24 cellular contexts compared by ENCODE assay signal in the genomic region with DNA sequence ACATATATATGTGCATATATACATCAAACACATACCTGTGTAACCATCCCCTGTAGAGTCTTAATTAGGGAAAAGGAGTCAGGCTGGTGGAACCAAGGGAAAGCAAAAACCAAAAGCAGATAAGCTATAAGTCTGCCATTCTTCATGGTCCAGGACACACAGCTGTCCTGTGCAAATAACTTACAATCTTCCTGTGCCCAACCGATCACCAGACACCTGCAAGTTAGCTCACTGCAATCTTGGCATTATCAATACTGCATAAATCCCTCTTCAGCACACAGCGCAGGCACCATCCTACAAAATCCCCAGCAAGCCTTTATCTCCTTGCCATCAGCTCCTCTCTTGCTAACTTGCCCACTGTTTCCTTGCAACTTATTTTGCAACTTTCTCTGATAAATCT.
"Had no signal": no experiment of that assay in that cellular context is flagged by ENCODE, and none has a peak within 500 bp of the region (broad histone marks: within the 10 kb centered on the region; RNA-seq: fewer than 3 reads in every experiment).

No MANE protein-coding gene starts in this region.

- H3K4me3 Mint-ChIP-seq: activated CD4-positive, alpha-beta T cell treated with anti-CD3 and anti-CD28 coated beads for 36 hours; activated naive CD4-positive, alpha-beta T cell treated with anti-CD3 and anti-CD28 coated beads for 36 hours; activated naive CD8-positive, alpha-beta T cell treated with anti-CD3 and anti-CD28 coated beads for 36 hours; activated T-helper 1 cell treated with anti-CD3 and anti-CD28 coated beads, Interleukin-12 subunit alpha, Interleukin-12 subunit beta, Interleukin-2, Interleukin-4 antibody, amounts not matched to agents 30 ng/mL and 10 ng/mL and 1 ng/mL, durations not matched to agents 14 hours and 24 hours and 36 hours; naive thymus-derived CD4-positive, alpha-beta T cell had no signal

- ATAC-seq: activated CD4-positive, alpha-beta T cell treated with anti-CD3 and anti-CD28 coated beads for 36 hours; body of pancreas; naive thymus-derived CD4-positive, alpha-beta T cell; right lobe of liver; stimulated activated naive CD8-positive, alpha-beta T cell treated with anti-CD3 and anti-CD28 coated beads, Interleukin-15, Interleukin-2, amounts not matched to agents 100 U/mL and 50 U/mL, for 24 hours had no signal

- H3K27me3 Mint-ChIP-seq: activated naive CD8-positive, alpha-beta T cell treated with anti-CD3 and anti-CD28 coated beads for 36 hours had no signal

- H3K4me3 ChIP-seq: adrenal gland, body of pancreas, ovary, right lobe of liver, testis, transverse colon had no signal

- H3K27ac ChIP-seq: adrenal gland, body of pancreas, ovary, right lobe of liver, testis, transverse colon had no signal

- DNase-seq: activated CD4-positive, alpha-beta T cell treated with anti-CD3 and anti-CD28 coated beads for 36 hours; activated CD4-positive, alpha-beta T cell treated with anti-CD3 and anti-CD28 coated beads, Interleukin-2, amount 50 U/mL, for 48 hours; activated CD4-positive, CD25-positive, alpha-beta regulatory T cell; activated CD8-positive, alpha-beta memory T cell treated with anti-CD3 and anti-CD28 coated beads, Interleukin-2, amount 50 U/mL, for 4 hours; activated effector memory CD4-positive, alpha-beta T cell treated with anti-CD3 and anti-CD28 coated beads, Interleukin-2, amount 50 U/mL, for 16 hours; activated naive CD4-positive, alpha-beta T cell treated with anti-CD3 and anti-CD28 coated beads for 36 hours; activated naive CD8-positive, alpha-beta T cell treated with anti-CD3 and anti-CD28 coated beads for 36 hours; activated T-cell treated with anti-CD3 and anti-CD28 coated beads, Interleukin-2, amount 50 U/mL, for 1 hour; adrenal gland; aorta; body of pancreas; dermis blood vessel endothelial cell; effector CD4-positive, alpha-beta T cell; glutamatergic neuron; midbrain; naive thymus-derived CD4-positive, alpha-beta T cell; ovary; right lobe of liver; stimulated activated CD4-positive, alpha-beta T cell treated with anti-CD3 and anti-CD28 coated beads, Interleukin-2, amount 100 ng/mL, for 48 hours; stimulated activated naive CD8-positive, alpha-beta T cell treated with anti-CD3 and anti-CD28 coated beads, Interleukin-15, Interleukin-2, amounts not matched to agents 100 U/mL and 50 U/mL, for 24 hours; testis; transverse colon had no signal

- H3K27me3 ChIP-seq: adrenal gland, body of pancreas, ovary, right lobe of liver, testis, transverse colon had no signal

- H3K4me1 Mint-ChIP-seq: activated CD4-positive, alpha-beta T cell treated with anti-CD3 and anti-CD28 coated beads for 36 hours; activated naive CD8-positive, alpha-beta T cell treated with anti-CD3 and anti-CD28 coated beads for 36 hours; naive thymus-derived CD4-positive, alpha-beta T cell had no signal

- H3K4me1 ChIP-seq: adrenal gland, body of pancreas, right lobe of liver, testis, transverse colon had no signal

- H3K9me3 ChIP-seq: adrenal gland, body of pancreas, ovary, testis, transverse colon had no signal

- H3K36me3 ChIP-seq: adrenal gland, ovary, right lobe of liver, transverse colon had no signal

- H3K27ac Mint-ChIP-seq: activated CD4-positive, alpha-beta T cell treated with anti-CD3 and anti-CD28 coated beads for 36 hours; activated naive CD4-positive, alpha-beta T cell treated with anti-CD3 and anti-CD28 coated beads for 36 hours; activated naive CD8-positive, alpha-beta T cell treated with anti-CD3 and anti-CD28 coated beads for 36 hours; activated T-helper 1 cell treated with anti-CD3 and anti-CD28 coated beads, Interleukin-12 subunit alpha, Interleukin-12 subunit beta, Interleukin-2, Interleukin-4 antibody, amounts not matched to agents 30 ng/mL and 10 ng/mL and 1 ng/mL, durations not matched to agents 14 hours and 24 hours and 36 hours; naive thymus-derived CD4-positive, alpha-beta T cell; progenitor cell of endocrine pancreas had no signal

- H3K36me3 Mint-ChIP-seq: activated naive CD8-positive, alpha-beta T cell treated with anti-CD3 and anti-CD28 coated beads for 36 hours; naive thymus-derived CD4-positive, alpha-beta T cell had no signal

- H3K9me3 Mint-ChIP-seq: activated naive CD4-positive, alpha-beta T cell treated with anti-CD3 and anti-CD28 coated beads for 36 hours; activated naive CD8-positive, alpha-beta T cell treated with anti-CD3 and anti-CD28 coated beads for 36 hours; activated T-helper 1 cell treated with anti-CD3 and anti-CD28 coated beads, Interleukin-12 subunit alpha, Interleukin-12 subunit beta, Interleukin-2, Interleukin-4 antibody, amounts not matched to agents 30 ng/mL and 10 ng/mL and 1 ng/mL, durations not matched to agents 14 hours and 24 hours and 36 hours had no signal
